ENCODE assay signal across 19 cellular contexts in genomic region chr6:114785235-114786127, GRCh38.
DNase-seq lines count a peak whose midpoint lies in the region; FAIRE-seq and TF ChIP-seq lines count a peak whose summit lies in the region.
"Had no signal": no experiment of that assay in that cellular context is flagged by ENCODE, and none has a peak within 500 bp of the region (broad histone marks: within the 10 kb centered on the region; RNA-seq: fewer than 3 reads in every experiment).

No MANE protein-coding gene starts in this region.

- no peak for TF ChIP-seq POLR2A in GM12892 (IDR thresholded peaks at IDR 0.05; ENCODE audit: low read depth, low read length)

- in situ Hi-C loops in astrocyte of the spinal cord (cut with HindIII; ENCODE audit: low sequenced_read_pairs), result no loop called here

- FAIRE-seq in GM12892 (lab: Jason Lieb, UNC), result peak; percentile 36

- no peak for TF ChIP-seq CTCF in astrocyte of the spinal cord (IDR thresholded peaks at IDR 0.05; ENCODE audit: low read depth, low read length)

- no peak for DNase-seq in GM12892 (ENCODE audit: insufficient read length)
- DNase-seq in M059J (ENCODE audit: low read depth), result peak; percentile 64
- DNase-seq in astrocyte of the spinal cord (ENCODE audit: low read depth, low spot score), result peak; percentile 26
- peak; percentile 8 for DNase-seq in non-pigmented ciliary epithelial cell (ENCODE audit: low read depth)
- no peak for DNase-seq in NOMO-1 (lab: John Stamatoyannopoulos, UW; ENCODE audit: unreplicated experiment in 2 of 2)
- DNase-seq in NCI-H1092 (lab: John Stamatoyannopoulos, UW), result no peak
- DNase-seq in activated naive CD4-positive, alpha-beta T cell (lab: John Stamatoyannopoulos, UW), result no peak
- DNase-seq: activated CD4-positive, alpha-beta T cell treated with anti-CD3 and anti-CD28 coated beads, Interleukin-2, amount 50 U/mL, for 4 hours; activated naive CD8-positive, alpha-beta T cell treated with anti-CD3 and anti-CD28 coated beads, Interleukin-2, amount 50 U/mL, for 24 hours; CD4-positive, alpha-beta T cell; cortex of kidney; immature natural killer cell; mucosa of descending colon; NCI-H1417 treated with DMSO at 0.1 percent for 48 hours; NCI-H524 treated with DMSO at 0.1 percent for 48 hours; nephron progenitor cell; sigmoid colon had no signal

- no peak overlapping the region for H3K4me3 ChIP-seq in astrocyte of the spinal cord (ENCODE audit: low read depth, low read length)
- H3K4me3 ChIP-seq: breast epithelium, mucosa of descending colon, sigmoid colon, vagina had no signal

Comparison
In these comparisons a context has a peak if more than half of its experiments do, and no peak if none do; other contexts are left out.
1. DNase-seq: peak in M059J (single experiment), astrocyte of the spinal cord (single experiment) and non-pigmented ciliary epithelial cell (single experiment); none in GM12892 (single experiment), NOMO-1 (0 of 2), NCI-H1092 (single experiment) and activated naive CD4-positive, alpha-beta T cell (0 of 4).